ENCODE assay signal across 15 cellular contexts in the genomic region with DNA sequence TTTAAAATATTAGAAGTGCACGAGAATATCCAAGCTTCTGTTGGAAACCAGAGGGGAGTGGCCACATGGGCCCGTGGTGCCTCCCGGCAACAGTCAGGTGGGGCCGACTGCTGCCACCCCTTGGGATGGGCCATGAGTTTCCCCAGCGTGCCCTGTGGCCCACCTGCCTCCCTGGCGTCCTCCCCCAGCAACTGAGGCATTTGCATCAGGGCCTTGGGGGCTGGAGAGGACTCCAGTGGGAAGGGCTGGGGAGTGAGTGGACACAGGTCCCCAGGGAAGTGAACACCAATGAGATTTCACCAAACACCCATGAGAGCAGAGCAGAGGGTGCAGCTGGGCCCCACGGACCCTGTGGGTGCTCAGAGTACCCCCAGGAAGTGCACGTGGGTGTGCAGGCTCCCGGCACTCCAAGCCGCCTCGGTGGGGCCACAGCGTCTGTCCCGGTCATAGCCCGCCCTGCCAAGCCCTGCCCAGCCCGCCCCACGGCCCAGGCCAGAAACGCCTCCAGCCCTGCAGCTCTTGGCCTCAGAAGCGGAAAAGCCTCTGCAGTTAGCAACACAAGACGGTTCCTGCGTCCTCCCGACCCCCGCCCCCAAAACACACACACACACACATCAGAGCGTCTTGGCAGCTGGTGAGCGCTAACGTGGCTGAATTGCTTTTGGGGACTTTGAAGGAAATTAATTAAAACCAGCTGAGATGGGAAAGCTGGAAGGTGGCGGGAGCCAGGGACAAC. TPM values are rescaled to one million over a fixed set of nuclear protein-coding genes. Genes with fewer than 3 reads are reported as not detected.
DNase-seq lines count a peak whose midpoint lies in the region; ATAC-seq and TF ChIP-seq lines count a peak whose summit lies in the region.
"Had no signal": no experiment of that assay in that cellular context is flagged by ENCODE, and none has a peak within 500 bp of the region (broad histone marks: within the 10 kb centered on the region; RNA-seq: fewer than 3 reads in every experiment).

No MANE protein-coding gene starts in this region.

- H3K9me3 Mint-ChIP-seq in memory B cell: peaks cover 6% of the 10 kb centered on the region
- H3K9me3 Mint-ChIP-seq: activated T-helper 1 cell treated with anti-CD3 and anti-CD28 coated beads, Interleukin-12 subunit alpha, Interleukin-12 subunit beta, Interleukin-2, Interleukin-4 antibody, amounts not matched to agents 30 ng/mL and 10 ng/mL and 1 ng/mL, durations not matched to agents 14 hours and 24 hours and 36 hours had no signal

- peaks cover 17% of the 10 kb centered on the region for H3K27me3 Mint-ChIP-seq in memory B cell

- H2AFZ ChIP-seq in fibroblast of lung (ENCODE audit: low read length): no peak overlapping the region

- H3K4me1 ChIP-seq in fibroblast of lung (ENCODE audit: control insufficient read depth, extremely low read depth, insufficient read depth, low read length): peaks cover 6% of the 10 kb centered on the region
- H3K4me1 ChIP-seq in aorta (ENCODE audit: control insufficient read depth in 1 of 2, insufficient read depth in 2 of 2, low read length in 2 of 2): no peaks in the 10 kb centered on the region
- H3K4me1 ChIP-seq: Caco-2, pancreas had no signal

- DNase-seq in Right ventricle myocardium inferior (ENCODE audit: missing footprints): no peak
- no peak for DNase-seq in cardiac septum (ENCODE audit: low spot score)
- peak; percentile 53 to 60 for DNase-seq in fibroblast of lung (ENCODE audit: low read depth in 2 of 2)
- DNase-seq in memory B cell (ENCODE audit: low spot score in 2 of 2): no peak
- DNase-seq in aorta: peak; percentile 78 to 87
- no peak for DNase-seq in H7
- DNase-seq in HuH-7 (ENCODE audit: low spot score): no peak
- DNase-seq: activated CD8-positive, alpha-beta T cell treated with anti-CD3 and anti-CD28 coated beads, Interleukin-2, amount 10 ng/mL, durations not matched to agents 7 days and 5 days; Caco-2; GDM1; NCI-H1436 treated with DMSO at 0.1 percent for 48 hours; pancreas had no signal

- ATAC-seq in Right ventricle myocardium inferior (peak; percentile 32), memory B cell (ENCODE audit: low read depth) (no peak), aorta (ENCODE audit: low FRiP score) (peak; percentile 69), HG02642 (IDR thresholded peaks at IDR 0.05; ENCODE audit: poor library complexity, unreplicated experiment) (no peak)
- ATAC-seq: activated CD8-positive, alpha-beta T cell treated with anti-CD3 and anti-CD28 coated beads, Interleukin-2, amount 10 ng/mL, durations not matched to agents 7 days and 5 days had no signal

- no peak overlapping the region for H3K4me3 Mint-ChIP-seq in memory B cell
- H3K4me3 Mint-ChIP-seq: activated CD8-positive, alpha-beta T cell treated with anti-CD3 and anti-CD28 coated beads, Interleukin-2, amount 10 ng/mL, durations not matched to agents 7 days and 5 days; activated T-helper 1 cell treated with anti-CD3 and anti-CD28 coated beads, Interleukin-12 subunit alpha, Interleukin-12 subunit beta, Interleukin-2, Interleukin-4 antibody, amounts not matched to agents 30 ng/mL and 10 ng/mL and 1 ng/mL, durations not matched to agents 14 hours and 24 hours and 36 hours had no signal

- H3K36me3 ChIP-seq in fibroblast of lung (ENCODE audit: control insufficient read depth, insufficient read depth, low read length) (no peaks in the 10 kb centered on the region), aorta (ENCODE audit: control insufficient read depth in 1 of 2, insufficient read depth in 2 of 2, low read length in 1 of 2) (no peaks in the 10 kb centered on the region), H7 (replicated peaks; ENCODE audit: control insufficient read depth, insufficient read depth, low read length) (no peaks in the 10 kb centered on the region)
- H3K36me3 ChIP-seq: pancreas had no signal

- H3K4me3 ChIP-seq in fibroblast of lung (replicated peaks in 1 of 4; ENCODE audit: control extremely low read depth in 1 of 4, insufficient read depth in 1 of 4, low read depth in 3 of 4, low read length in 4 of 4) (peak overlapping the region in 1 of 4 experiments; percentile 25), aorta (ENCODE audit: low read length in 2 of 2) (no peak overlapping the region), H7 (ENCODE audit: insufficient read depth, low read depth, low read length) (no peak overlapping the region)
- H3K4me3 ChIP-seq: pancreas, SK-N-MC had no signal

- peak overlapping the region; percentile 50 for H3K9ac ChIP-seq in fibroblast of lung (ENCODE audit: insufficient read depth, low read length)

- peak overlapping the region; percentile 51 for H3K4me2 ChIP-seq in fibroblast of lung (ENCODE audit: extremely low read depth, insufficient read depth, low read length)

- H3K9me3 ChIP-seq in fibroblast of lung (ENCODE audit: control insufficient read depth, insufficient read depth, low read depth, low read length) (no peaks in the 10 kb centered on the region), aorta (ENCODE audit: control insufficient read depth, low read length) (no peaks in the 10 kb centered on the region)
- H3K9me3 ChIP-seq: Caco-2, pancreas had no signal

- H3K79me2 ChIP-seq in fibroblast of lung (ENCODE audit: control insufficient read depth, insufficient read depth, low read length): no peaks in the 10 kb centered on the region

- peak overlapping the region; percentile 12 for H3K27ac Mint-ChIP-seq in memory B cell
- H3K27ac Mint-ChIP-seq: activated CD8-positive, alpha-beta T cell treated with anti-CD3 and anti-CD28 coated beads, Interleukin-2, amount 10 ng/mL, durations not matched to agents 7 days and 5 days; activated T-helper 1 cell treated with anti-CD3 and anti-CD28 coated beads, Interleukin-12 subunit alpha, Interleukin-12 subunit beta, Interleukin-2, Interleukin-4 antibody, amounts not matched to agents 30 ng/mL and 10 ng/mL and 1 ng/mL, durations not matched to agents 14 hours and 24 hours and 36 hours had no signal

- H3K27ac ChIP-seq in fibroblast of lung (ENCODE audit: insufficient read depth, low read length) (peak overlapping the region; percentile 20), aorta (ENCODE audit: low read depth in 1 of 2, low read length in 2 of 2) (no peak overlapping the region)
- H3K27ac ChIP-seq: pancreas, SK-N-MC had no signal

- WGBS in aorta, 2 donors: 11 to 12% methylated on average over 25 to 26 of the region's 26 CpGs

- peaks cover 6% of the 10 kb centered on the region for H3K4me1 Mint-ChIP-seq in memory B cell

- no peaks in the 10 kb centered on the region for H4K20me1 ChIP-seq in fibroblast of lung (ENCODE audit: control insufficient read depth, extremely low read depth, insufficient read depth, low read length)

- no peaks in the 10 kb centered on the region for H3K36me3 Mint-ChIP-seq in memory B cell

- H3K27me3 ChIP-seq in fibroblast of lung (ENCODE audit: control insufficient read depth, insufficient read depth, low read length) (no peaks in the 10 kb centered on the region), aorta (ENCODE audit: control insufficient read depth in 1 of 2, insufficient read depth in 2 of 2, low read length in 1 of 2) (no peaks in the 10 kb centered on the region), H7 (ENCODE audit: control insufficient read depth, insufficient read depth, low read length) (no peaks in the 10 kb centered on the region)

- no peak for TF ChIP-seq CTCF in fibroblast of lung (conservative IDR thresholded peaks at IDR 0.05 in 1 of 2, IDR thresholded peaks at IDR 0.05 in 1 of 2; ENCODE audit: low read depth in 1 of 2, low read length in 2 of 2)

- intact Hi-C loops in Right ventricle myocardium inferior (cut with DNase I): no loop called here
- intact Hi-C loops in cardiac septum (cut with DNase I): no loop called here
- intact Hi-C loops in aorta (cut with DNase I): no loop called here

RNA-seq across cellular contexts. Expression of a gene that starts 22.7 kb away (rescaled TPM):
- total RNA-seq in Right ventricle myocardium inferior (0.92 TPM), cardiac septum (1.5 TPM), fibroblast of lung (1.3 and 1.5 TPM in 2 replicates), aorta (1 to 10 TPM; 1.9 to 5.2 TPM)
- polyA plus RNA-seq in fibroblast of lung (0.82 and 0.86 TPM in 2 replicates), aorta (under 1 TPM; 0.38 to 0.54 TPM)
- 2.8 and 4.1 TPM in 2 replicates for polyA plus RNA-seq in fibroblast of lung (2012)
- polyA minus RNA-seq in fibroblast of lung (ENCODE audit: low replicate concordance): 4.6 and 6.7 TPM in 2 replicates
- 0.28 and 0.44 TPM in 2 replicates for total RNA-seq in H7 (2014; rRNA removed; shearing (Covaris generic))

RNA-seq across cellular contexts. Expression of a gene that starts 47.6 kb away (rescaled TPM):
- total RNA-seq in Right ventricle myocardium inferior: 4.1 TPM
- 9.6 TPM for total RNA-seq in cardiac septum
- 1.7 and 2.1 TPM in 2 replicates for total RNA-seq in fibroblast of lung
- polyA plus RNA-seq in fibroblast of lung: 0.27 and 0.36 TPM in 2 replicates
- polyA plus RNA-seq in fibroblast of lung (2012): 1.7 and 2.5 TPM in 2 replicates
- polyA minus RNA-seq in fibroblast of lung (ENCODE audit: low replicate concordance): 0.86 and 1.0 TPM in 2 replicates
- 1 to 10 TPM; 4.1 to 8.8 TPM for total RNA-seq in aorta
- polyA plus RNA-seq in aorta: 1 to 10 TPM in 1 of 2 donors, under 1 TPM in 1; 0.88 to 2.0 TPM
- total RNA-seq in H7 (2014; rRNA removed; shearing (Covaris generic)): 1.1 and 1.7 TPM in 2 replicates

Comparison
In these comparisons a context has a peak if more than half of its experiments do, and no peak if none do; other contexts are left out.
1. ATAC-seq: peak in Right ventricle myocardium inferior (single experiment) and aorta (single experiment); none in memory B cell (single experiment) and HG02642 (single experiment).
2. DNase-seq: peak in fibroblast of lung (2 of 2) and aorta (2 of 2); none in Right ventricle myocardium inferior (single experiment), cardiac septum (single experiment), memory B cell (0 of 2), H7 (single experiment) and HuH-7 (single experiment).